ENCODE assay signal across 17 cellular contexts in the genomic region with DNA sequence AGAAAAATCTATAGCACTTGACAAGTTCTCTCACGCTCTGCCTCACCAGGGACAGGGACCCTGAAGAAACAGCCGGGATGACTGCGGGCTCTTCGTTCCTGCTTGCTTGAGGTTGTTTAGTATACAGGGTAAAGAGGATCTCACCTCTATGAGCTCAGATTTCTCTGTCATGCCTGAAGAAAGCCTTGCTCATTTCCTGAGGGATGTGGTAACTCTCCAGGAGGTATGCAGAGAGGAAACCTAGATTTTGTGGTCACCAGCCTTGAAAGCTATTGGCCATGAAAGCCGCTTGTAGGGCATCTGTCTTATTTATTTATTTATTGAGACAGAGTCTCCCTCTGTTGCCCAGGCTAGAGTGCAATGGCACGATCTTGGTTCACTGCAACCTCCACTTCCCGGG. TPM values are rescaled to one million over a fixed set of nuclear protein-coding genes. Genes with fewer than 3 reads are reported as not detected.
A peak's percentile ranks its signal among the peaks of the same experiment; 100 is the strongest.
DNase-seq lines count a peak whose midpoint lies in the region; ATAC-seq and TF ChIP-seq lines count a peak whose summit lies in the region.
"Had no signal": no experiment of that assay in that cellular context is flagged by ENCODE, and none has a peak within 500 bp of the region (broad histone marks: within the 10 kb centered on the region; RNA-seq: fewer than 3 reads in every experiment).

No MANE protein-coding gene starts in this region.

- TF ChIP-seq CTCF in MCF 10A (IDR thresholded peaks at IDR 0.05; ENCODE audit: unreplicated experiment) (no peak), breast epithelium (IDR thresholded peaks at IDR 0.05) (no peak), epithelial cell of proximal tubule (conservative IDR thresholded peaks at IDR 0.05; ENCODE audit: low read depth, low read length) (no peak), type B pancreatic cell (conservative IDR thresholded peaks at IDR 0.05) (no peak), lower lobe of right lung (IDR thresholded peaks at IDR 0.05) (no peak)

- H3K4me3 ChIP-seq in breast epithelium (no peak overlapping the region), epithelial cell of proximal tubule (ENCODE audit: low read depth, low read length) (no peak overlapping the region), lower lobe of right lung (no peak overlapping the region)
- H3K4me3 ChIP-seq: sigmoid colon had no signal

- H3K27ac ChIP-seq in breast epithelium (no peak overlapping the region), lower lobe of right lung (no peak overlapping the region)
- H3K27ac ChIP-seq: KMS-11, sigmoid colon had no signal

- H3K4me1 ChIP-seq in breast epithelium (no peaks in the 10 kb centered on the region), lower lobe of right lung (no peaks in the 10 kb centered on the region)
- H3K4me1 ChIP-seq: sigmoid colon had no signal

- no peaks in the 10 kb centered on the region for H3K36me3 ChIP-seq in breast epithelium
- no peaks in the 10 kb centered on the region for H3K36me3 ChIP-seq in lower lobe of right lung
- H3K36me3 ChIP-seq: sigmoid colon had no signal

- no peaks in the 10 kb centered on the region for H3K36me3 Mint-ChIP-seq in MCF 10A (ENCODE audit: insufficient read depth, unreplicated experiment)
- peaks cover 32% of the 10 kb centered on the region for H3K36me3 Mint-ChIP-seq in type B pancreatic cell

- H3K9me3 Mint-ChIP-seq in MCF 10A (ENCODE audit: unreplicated experiment) (no peaks in the 10 kb centered on the region), type B pancreatic cell (peaks cover 13% of the 10 kb centered on the region)

- POLR2A ChIA-PET in MCF 10A (lab: Yijun Ruan, JAX): interaction anchor here (1.2 kb wide), 1 partner anchor 17 kb away, joined by 3 read pairs; no protein-coding TSS in a partner anchor

- no peak for TF ChIP-seq POLR2A in breast epithelium (IDR thresholded peaks at IDR 0.05)

- ATAC-seq in GM21576 (IDR thresholded peaks at IDR 0.05; ENCODE audit: unreplicated experiment) (no peak), lower lobe of right lung (no peak)
- ATAC-seq: activated CD4-positive, alpha-beta T cell treated with anti-CD3 and anti-CD28 coated beads for 36 hours had no signal

- CTCF ChIA-PET in MCF 10A (lab: Yijun Ruan, JAX): interaction anchor here (0.6 to 1.0 kb wide), 3 partner anchors 18 to 207 kb away, joined by 3 to 6 read pairs (median 5); no protein-coding TSS in a partner anchor

- H3K27me3 ChIP-seq in breast epithelium: no peaks in the 10 kb centered on the region
- H3K27me3 ChIP-seq in lower lobe of right lung (ENCODE audit: low read depth): no peaks in the 10 kb centered on the region

- intact Hi-C loops in MCF 10A (cut with micrococcal nuclease): no loop called here
- intact Hi-C loops in breast epithelium (cut with DNase I; ENCODE audit: low total_unique reads): no loop called here
- intact Hi-C loops in lower lobe of right lung (cut with DNase I): no loop called here

- H3K27me3 Mint-ChIP-seq in MCF 10A (ENCODE audit: insufficient read depth, unreplicated experiment) (no peaks in the 10 kb centered on the region), type B pancreatic cell (peaks cover 2% of the 10 kb centered on the region)

- no TSS peak for BruUV-seq in MCF 10A (replicated peaks; lab: Mats Ljungman, UMichigan)

- H3K4me1 Mint-ChIP-seq in MCF 10A (ENCODE audit: insufficient read depth, unreplicated experiment) (peaks cover 18% of the 10 kb centered on the region), type B pancreatic cell (ENCODE audit: unreplicated experiment) (peaks cover 22% of the 10 kb centered on the region)

- peak; percentile 91 for DNase-seq in MCF 10A (ENCODE audit: unreplicated experiment)
- DNase-seq in breast epithelium (ENCODE audit: low spot score in 2 of 2): no peak
- DNase-seq in RPMI7951 (ENCODE audit: low read depth): peak; percentile 81
- peak; percentile 80 for DNase-seq in epithelial cell of proximal tubule (ENCODE audit: low read depth)
- no peak for DNase-seq in type B pancreatic cell (ENCODE audit: extremely low spot score, unreplicated experiment)
- no peak for DNase-seq in lower lobe of right lung
- DNase-seq in activated naive CD4-positive, alpha-beta T cell (lab: John Stamatoyannopoulos, UW): no peak
- DNase-seq: activated CD4-positive, alpha-beta T cell treated with anti-CD3 and anti-CD28 coated beads for 36 hours; activated T-cell treated with anti-CD3 and anti-CD28 coated beads for 4 hours; HFFc6; NCI-H1417 treated with DMSO at 0.1 percent for 48 hours; nucleus accumbens; sigmoid colon; stimulated activated CD4-positive, alpha-beta T cell treated with anti-CD3 and anti-CD28 coated beads, Interleukin-4, amount 100 ng/mL, for 24 hours; T-helper 9 cell had no signal

- H3K27ac Mint-ChIP-seq in MCF 10A (ENCODE audit: low read depth, unreplicated experiment) (peak overlapping the region; percentile 28), type B pancreatic cell (peak overlapping the region; percentile 1)
- H3K27ac Mint-ChIP-seq: activated CD4-positive, alpha-beta T cell treated with anti-CD3 and anti-CD28 coated beads for 36 hours; HFFc6 had no signal

- no peaks in the 10 kb centered on the region for H3K9me3 ChIP-seq in breast epithelium
- H3K9me3 ChIP-seq in lower lobe of right lung: no peaks in the 10 kb centered on the region

- H3K4me3 Mint-ChIP-seq in MCF 10A (ENCODE audit: unreplicated experiment) (no peak overlapping the region), type B pancreatic cell (no peak overlapping the region)
- H3K4me3 Mint-ChIP-seq: activated CD4-positive, alpha-beta T cell treated with anti-CD3 and anti-CD28 coated beads for 36 hours; HFFc6 had no signal

RNA-seq across cellular contexts. Expression of a gene that starts 23.2 kb away (rescaled TPM):
- total RNA-seq in MCF 10A (2022): 1.9 and 3.2 TPM in 2 replicates
- 1 to 10 TPM in 2 of 3 donors, under 1 TPM in 1; 0.32 to 6.1 (median 3.9) TPM for total RNA-seq in breast epithelium
- under 0.01 and 0.72 TPM in 2 replicates for total RNA-seq in RPMI7951 (2014; rRNA removed; shearing (Covaris generic))
- 7.8 and 10.3 TPM in 2 replicates for total RNA-seq in epithelial cell of proximal tubule
- total RNA-seq in type B pancreatic cell (ENCODE audit: low replicate concordance): 6.6 and 16.9 TPM in 2 replicates
- 6.8 TPM for total RNA-seq in lower lobe of right lung

Comparison
In these comparisons a context has a peak if more than half of its experiments do, and no peak if none do; other contexts are left out.
1. DNase-seq: peak in MCF 10A (single experiment), RPMI7951 (single experiment) and epithelial cell of proximal tubule (single experiment); none in breast epithelium (0 of 2), type B pancreatic cell (single experiment), lower lobe of right lung (single experiment) and activated naive CD4-positive, alpha-beta T cell (0 of 4).